In the genomic region with DNA sequence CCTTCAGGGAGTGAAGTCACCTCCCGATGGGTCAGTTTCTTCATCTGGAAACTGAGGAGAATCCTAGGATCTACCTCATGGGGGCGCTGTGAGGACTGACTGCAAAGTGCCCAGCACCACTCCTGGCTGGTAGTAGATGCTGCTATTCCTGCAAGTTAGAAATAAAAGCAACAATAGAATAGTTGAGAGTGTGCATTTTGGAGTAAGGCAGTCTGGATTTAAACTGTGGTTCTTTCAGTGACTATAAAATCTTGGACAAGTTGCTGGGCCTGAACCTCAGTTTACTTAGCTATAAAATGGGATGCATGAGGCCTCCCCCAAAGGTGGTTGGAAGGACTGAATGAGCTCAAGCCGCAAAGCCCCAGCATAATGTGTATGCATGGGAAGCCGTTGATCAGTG, we compare ENCODE assay signal across 8 cellular contexts.
DNase-seq lines count a peak whose midpoint lies in the region; ATAC-seq and TF ChIP-seq lines count a peak whose summit lies in the region.

No MANE protein-coding gene starts in this region.

- no peak for TF ChIP-seq EP300 in upper lobe of left lung (IDR thresholded peaks at IDR 0.05)

- intact Hi-C loops in Right ventricle myocardium inferior (cut with DNase I) = loop anchor here (5.0 kb wide), 1 partner anchor 67 kb away; no protein-coding TSS in a partner anchor

- TF ChIP-seq POLR2A in upper lobe of left lung (IDR thresholded peaks at IDR 0.05) = no peak

- H3K27me3 ChIP-seq in cardiac muscle cell = no peaks in the 10 kb centered on the region
- H3K27me3 ChIP-seq in upper lobe of left lung = no peaks in the 10 kb centered on the region

- H3K4me1 ChIP-seq in cardiac muscle cell (ENCODE audit: low read depth) (no peaks in the 10 kb centered on the region), upper lobe of left lung (no peaks in the 10 kb centered on the region)

- H3K4me3 ChIP-seq in cardiac muscle cell (no peak overlapping the region), fibroblast of villous mesenchyme (ENCODE audit: low read depth, low read length) (no peak overlapping the region), upper lobe of left lung (no peak overlapping the region)

- no peaks in the 10 kb centered on the region for H3K9me3 ChIP-seq in cardiac muscle cell (ENCODE audit: low read depth)
- H3K9me3 ChIP-seq in upper lobe of left lung = no peaks in the 10 kb centered on the region

- H3K27ac ChIP-seq in cardiac muscle cell (no peak overlapping the region), upper lobe of left lung (no peak overlapping the region)

- H3K36me3 ChIP-seq in cardiac muscle cell = no peaks in the 10 kb centered on the region
- no peaks in the 10 kb centered on the region for H3K36me3 ChIP-seq in upper lobe of left lung

- peak; percentile 32 for TF ChIP-seq CTCF in cardiac muscle cell (IDR thresholded peaks at IDR 0.05; ENCODE audit: low read depth, low read length)
- peak; percentile 46 for TF ChIP-seq CTCF in fibroblast of villous mesenchyme (IDR thresholded peaks at IDR 0.05; ENCODE audit: insufficient read depth, low read depth, low read length)
- peak in 4 of 6 experiments; percentile 19 to 29 (median 23) for TF ChIP-seq CTCF in upper lobe of left lung (IDR thresholded peaks at IDR 0.05)

- 65 to 74% methylated on average over 4 of the region's 4 CpGs for WGBS in upper lobe of left lung, 2 donors

- DNase-seq in cardiac muscle cell (ENCODE audit: low read depth in 1 of 2, low spot score in 1 of 2) = peak in 1 of 2 donors; percentile 2
- no peak for DNase-seq in Right ventricle myocardium inferior (ENCODE audit: missing footprints)
- peak; percentile 66 for DNase-seq in activated CD4-positive, alpha-beta T cell treated with anti-CD3 and anti-CD28 coated beads for 48 hours
- DNase-seq in fibroblast of villous mesenchyme (ENCODE audit: low read depth) = peak; percentile 32
- peak in 1 of 2 donors; percentile 53 for DNase-seq in upper lobe of left lung
- DNase-seq in GM19238 (ENCODE audit: insufficient read length, low spot score) = no peak

- ATAC-seq in Right ventricle myocardium inferior = no peak
- ATAC-seq in upper lobe of left lung (ENCODE audit: low FRiP score in 2 of 2) = peak in 1 of 2 donors; percentile 55
- no peak for ATAC-seq in HG03196 (IDR thresholded peaks at IDR 0.05; ENCODE audit: unreplicated experiment)
- no peak for ATAC-seq in GM21360 (IDR thresholded peaks at IDR 0.05; ENCODE audit: unreplicated experiment)

Comparison
In these comparisons a context has a peak if more than half of its experiments do, and no peak if none do; other contexts are left out.
1. DNase-seq: peak in activated CD4-positive, alpha-beta T cell treated with anti-CD3 and anti-CD28 coated beads for 48 hours (single experiment) and fibroblast of villous mesenchyme (single experiment); none in Right ventricle myocardium inferior (single experiment) and GM19238 (single experiment).
2. Peak in every context shown above with its lines, with median percentiles within 50 percentile points of each other: CTCF ChIP-seq.